ENCODE assay signal across 1 cellular context in genomic region chr17:81512560-81512983, GRCh38.
TF ChIP-seq lines count a peak whose summit lies in the region.

ACTG1 (minus strand) TSS chr17:81512799; CDS start chr17:81512354, 445 bp downstream.

TF ChIP-seq in WTC11, 78 proteins besides CTCF, POLR2A, EP300 and RAD21 (continued from another document):
- 0 out of 2 replicates have a peak, but pooled peaks have one; percentile 4 for TF ChIP-seq FOXP1 (CRISPR knock-in tag; IDR thresholded peaks at IDR 0.05; ENCODE audit: borderline replicate concordance)
- TF ChIP-seq JUN (CRISPR knock-in tag; IDR thresholded peaks at IDR 0.05), result 0 out of 2 replicates have a peak, but pooled peaks have one; percentile 21
- TF ChIP-seq ZNF263 (CRISPR knock-in tag; IDR thresholded peaks at IDR 0.05; ENCODE audit: low read depth), result no peak
